ENCODE assay signal across 8 cellular contexts in genomic region chr5:53560506-53561191, GRCh38. TPM values are rescaled to one million over a fixed set of nuclear protein-coding genes. Genes with fewer than 3 reads are reported as not detected.
A peak's percentile ranks its signal among the peaks of the same experiment; 100 is the strongest.
DNase-seq lines count a peak whose midpoint lies in the region; ATAC-seq and TF ChIP-seq lines count a peak whose summit lies in the region.

TSS of gene NDUFS4 (plus strand) at chr5:53560639. CDS start at chr5:53560663, 24 bp downstream.

- H3F3A ChIP-seq in Loucy (ENCODE audit: low read depth), result no peaks in the 10 kb centered on the region
- H3F3A ChIP-seq in neural progenitor cell (ENCODE audit: low read depth), result peaks cover 10% of the 10 kb centered on the region

- peak within 1 kb of the TSS; percentile 80 for H3K4me3 ChIP-seq in Loucy (ENCODE audit: low read length, poor library complexity, severe bottlenecking)
- peak within 1 kb of the TSS; percentile 82 for H3K4me3 ChIP-seq in neural progenitor cell

- peak within 1 kb of the TSS; percentile 99 for H3K4me3 Mint-ChIP-seq in neural progenitor cell

- H3K4me1 ChIP-seq in Loucy (ENCODE audit: insufficient read depth, low read length, poor library complexity, severe bottlenecking) (peaks cover 24% of the 10 kb centered on the region), foreskin keratinocyte (peaks cover 13% of the 10 kb centered on the region), neural progenitor cell (peaks cover 11% of the 10 kb centered on the region)

- DNase-seq in EL, result peak; percentile 87
- DNase-seq in H4 (ENCODE audit: low spot score), result peak; percentile 79
- DNase-seq in SIG-M5 (lab: John Stamatoyannopoulos, UW), result peak; percentile 4
- peak; percentile 75 for DNase-seq in activated gamma-delta T cell treated with Interleukin-2 at 50 U/mL for 16 hours
- DNase-seq in foreskin keratinocyte, result peak; percentile 66 to 81
- DNase-seq in neural progenitor cell (ENCODE audit: low spot score), result peak; percentile 87
- DNase-seq in stromal cell of bone marrow (ENCODE audit: low read depth), result peak; percentile 82

- H3K79me2 ChIP-seq in Loucy (ENCODE audit: insufficient read depth, low read length) (peaks cover 50% of the 10 kb centered on the region), neural progenitor cell (ENCODE audit: low read depth) (peaks cover 52% of the 10 kb centered on the region)

- peak within 1 kb of the TSS; percentile 85 for H3K9ac ChIP-seq in Loucy (ENCODE audit: low read depth, low read length, poor library complexity, severe bottlenecking)
- peak within 1 kb of the TSS; percentile 75 for H3K9ac ChIP-seq in neural progenitor cell

- H3K9me3 Mint-ChIP-seq in neural progenitor cell, result peaks cover 13% of the 10 kb centered on the region

- peak within 1 kb of the TSS; percentile 86 for H3K4me2 ChIP-seq in Loucy (ENCODE audit: low read depth, low read length, poor library complexity, severe bottlenecking)
- peak within 1 kb of the TSS; percentile 87 for H3K4me2 ChIP-seq in neural progenitor cell

- H3K27ac Mint-ChIP-seq in neural progenitor cell, result peak within 1 kb of the TSS; percentile 99

- TF ChIP-seq CTCF in Loucy (conservative IDR thresholded peaks at IDR 0.05; ENCODE audit: low read length), result no peak
- no peak for TF ChIP-seq CTCF in foreskin keratinocyte (conservative IDR thresholded peaks at IDR 0.05)
- no peak for TF ChIP-seq CTCF in neural progenitor cell (IDR thresholded peaks at IDR 0.05)

- no peaks in the 10 kb centered on the region for H3K27me3 Mint-ChIP-seq in neural progenitor cell (ENCODE audit: insufficient read depth, low read depth)

- H3K36me3 Mint-ChIP-seq in neural progenitor cell, result peaks cover 17% of the 10 kb centered on the region

- no peaks in the 10 kb centered on the region for H3K9me2 ChIP-seq in Loucy (replicated peaks; ENCODE audit: low read depth, low read length)

- H2AFZ ChIP-seq in Loucy (ENCODE audit: low read length), result peak within 1 kb of the TSS; percentile 98
- peak within 1 kb of the TSS; percentile 97 for H2AFZ ChIP-seq in neural progenitor cell (replicated peaks)

- H3K9me3 ChIP-seq in Loucy (ENCODE audit: insufficient read depth, low read depth, low read length) (peaks cover 6% of the 10 kb centered on the region; the same call in 1 of the 2 replicates), neural progenitor cell (ENCODE audit: low read depth) (peaks cover 9% of the 10 kb centered on the region)

- H3K27me3 ChIP-seq in Loucy (ENCODE audit: insufficient read depth, low read length, poor library complexity, severe bottlenecking) (no peaks in the 10 kb centered on the region), foreskin keratinocyte (no peaks in the 10 kb centered on the region), neural progenitor cell (no peaks in the 10 kb centered on the region)

- H3K36me3 ChIP-seq in Loucy (ENCODE audit: insufficient read depth, low read length), result no peaks in the 10 kb centered on the region
- H3K36me3 ChIP-seq in neural progenitor cell, result no peaks in the 10 kb centered on the region

- H3K27ac ChIP-seq in foreskin keratinocyte (peak within 1 kb of the TSS; percentile 79), neural progenitor cell (peak within 1 kb of the TSS; percentile 86)

- peak; percentile 79 for ATAC-seq in foreskin keratinocyte

- H4K20me1 ChIP-seq in Loucy (ENCODE audit: insufficient read depth, low read length, poor library complexity, severe bottlenecking) (peaks cover 13% of the 10 kb centered on the region), neural progenitor cell (ENCODE audit: low read depth) (no peaks in the 10 kb centered on the region)

- peaks cover 8% of the 10 kb centered on the region for H3K4me1 Mint-ChIP-seq in neural progenitor cell

RNA-seq across cellular contexts. Expression of gene NDUFS4, which starts in this region (rescaled TPM):
- 152 and 193 TPM in 2 replicates for total RNA-seq in H4 (2014; rRNA removed; shearing (Covaris generic))
- 114 and 120 TPM in 2 replicates for total RNA-seq in foreskin keratinocyte
- 140 and 141 TPM in 2 replicates for polyA plus RNA-seq in foreskin keratinocyte
- 133 and 183 TPM in 2 replicates for total RNA-seq in neural progenitor cell (ENCODE audit: low replicate concordance)

Comparison
In these comparisons a context has a peak if more than half of its experiments do, and no peak if none do; other contexts are left out.
1. Peak in every context shown above with its lines: DNase-seq, ATAC-seq, H3K4me3 ChIP-seq and H3K27ac ChIP-seq.
2. DNase-seq: peak in every context shown above with its lines; median percentile 87 in EL; 87 in neural progenitor cell; 82 in stromal cell of bone marrow; 79 in H4; 75 in activated gamma-delta T cell treated with Interleukin-2 at 50 U/mL for 16 hours; 74 in foreskin keratinocyte; 4 in SIG-M5.